Comparison of ENCODE assay signal across 1 cellular context in genomic region chr7:73703985-73704639, GRCh38.
TF ChIP-seq lines count a peak whose summit lies in the region.

No MANE protein-coding gene starts in this region.

TF ChIP-seq in SK-N-SH, 30 proteins besides CTCF, POLR2A, EP300 and RAD21 (continued from another document):
- no peak for TF ChIP-seq USF1 (IDR thresholded peaks at IDR 0.05; ENCODE audit: borderline replicate concordance, low read depth)
- no peak for TF ChIP-seq FOXM1 (IDR thresholded peaks at IDR 0.05; ENCODE audit: low read depth)
- TF ChIP-seq MAX (IDR thresholded peaks at IDR 0.05; ENCODE audit: low read depth): no peak
- TF ChIP-seq GATA2 (CRISPR knock-in tag; IDR thresholded peaks at IDR 0.05): no peak
- no peak for TF ChIP-seq POLR2AphosphoS5 (IDR thresholded peaks at IDR 0.05; ENCODE audit: low read depth, low read length)
- TF ChIP-seq MXI1 (IDR thresholded peaks at IDR 0.05; ENCODE audit: low read depth, low read length): no peak
